ENCODE assay signal across 11 cellular contexts in the genomic region with DNA sequence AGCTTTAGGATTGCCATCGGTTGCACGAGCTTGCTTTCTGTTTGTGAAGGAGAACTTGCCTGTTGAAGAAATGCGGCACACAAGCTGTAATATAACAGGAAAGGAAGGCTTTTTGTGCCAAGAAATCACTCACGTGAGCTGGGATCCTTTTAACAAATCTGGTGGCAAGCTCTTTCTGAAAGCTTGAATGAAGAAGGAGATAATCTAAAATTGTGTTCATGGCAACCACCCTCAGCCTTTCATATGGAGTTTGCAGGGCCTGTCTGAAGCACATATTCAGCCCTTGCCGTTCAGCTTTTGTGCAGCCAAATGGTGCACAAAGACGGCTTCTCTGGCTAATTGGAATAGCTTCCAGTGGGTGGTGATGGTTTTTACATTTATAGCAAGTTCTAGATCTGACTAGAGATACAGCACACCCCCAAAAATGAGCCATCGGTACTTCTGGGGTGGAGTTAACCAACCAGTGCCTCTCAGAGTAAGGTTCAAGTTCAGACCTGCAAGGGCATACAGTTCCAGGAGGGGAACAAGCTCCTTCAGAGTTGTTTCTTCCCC.
A peak's percentile ranks its signal among the peaks of the same experiment; 100 is the strongest.
DNase-seq lines count a peak whose midpoint lies in the region; ATAC-seq, FAIRE-seq and TF ChIP-seq lines count a peak whose summit lies in the region.
"Had no signal": no experiment of that assay in that cellular context is flagged by ENCODE, and none has a peak within 500 bp of the region (broad histone marks: within the 10 kb centered on the region; RNA-seq: fewer than 3 reads in every experiment).

No MANE protein-coding gene starts in this region.

- H3K4me1 Mint-ChIP-seq in endodermal cell = peaks cover 4% of the 10 kb centered on the region

- no peaks in the 10 kb centered on the region for H3K27me3 Mint-ChIP-seq in endodermal cell (ENCODE audit: insufficient read depth)
- H3K27me3 Mint-ChIP-seq: B cell had no signal

- no peaks in the 10 kb centered on the region for H3K36me3 Mint-ChIP-seq in endodermal cell (ENCODE audit: low read depth)

- H3K4me3 ChIP-seq in AG10803 (ENCODE audit: low read length) (peak overlapping the region; percentile 45), astrocyte of the spinal cord (ENCODE audit: low read depth, low read length) (no peak overlapping the region), cardiac muscle cell (no peak overlapping the region), kidney (ENCODE audit: low read length in 2 of 2) (peak overlapping the region in 1 of 2 donors; percentile 10), BE2C (ENCODE audit: low read depth, low read length) (no peak overlapping the region), endodermal cell (ENCODE audit: low read length) (no peak overlapping the region)
- H3K4me3 ChIP-seq: SJCRH30 had no signal

- 95% methylated on average over 4 to 7 of the region's 7 CpGs for WGBS in endodermal cell (ENCODE audit: insufficient coverage in 1 of 2, insufficient read length in 1 of 2), 2 experiments

- H3K27me3 ChIP-seq in cardiac muscle cell (no peaks in the 10 kb centered on the region), BE2C (no peaks in the 10 kb centered on the region), endodermal cell (ENCODE audit: control insufficient read depth, insufficient read depth, low read length, poor library complexity, severe bottlenecking) (no peaks in the 10 kb centered on the region)
- H3K27me3 ChIP-seq: SJCRH30 had no signal

- H3K27ac Mint-ChIP-seq in endodermal cell = no peak overlapping the region
- H3K27ac Mint-ChIP-seq: B cell had no signal

- no peak for ATAC-seq in GM18502 (IDR thresholded peaks at IDR 0.05; ENCODE audit: poor library complexity, unreplicated experiment)

- no peaks in the 10 kb centered on the region for H3K36me3 ChIP-seq in cardiac muscle cell
- H3K36me3 ChIP-seq in kidney (ENCODE audit: control insufficient read depth in 1 of 2, insufficient read depth in 2 of 2, low read length in 2 of 2) = no peaks in the 10 kb centered on the region
- no peaks in the 10 kb centered on the region for H3K36me3 ChIP-seq in BE2C
- H3K36me3 ChIP-seq in endodermal cell (ENCODE audit: control insufficient read depth, insufficient read depth, low read length) = no peaks in the 10 kb centered on the region
- H3K36me3 ChIP-seq: SJCRH30 had no signal

- FAIRE-seq in kidney (lab: Jason Lieb, UNC) = no peak

- peak; percentile 72 for DNase-seq in AG10803 (ENCODE audit: low read depth)
- DNase-seq in astrocyte of the spinal cord (ENCODE audit: low read depth, low spot score) = peak; percentile 42
- peak in 1 of 2 donors; percentile 88 for DNase-seq in cardiac muscle cell (ENCODE audit: low read depth in 1 of 2, low spot score in 1 of 2)
- DNase-seq in pons (ENCODE audit: low spot score) = peak; percentile 46
- DNase-seq in kidney = no peak
- no peak for DNase-seq in BE2C
- no peak for DNase-seq in endodermal cell
- DNase-seq: activated CD4-positive, alpha-beta T cell treated with anti-CD3 and anti-CD28 coated beads, Interleukin-2, amount 50 U/mL, for 1 hour; SJCRH30 had no signal

- in situ Hi-C loops in astrocyte of the spinal cord (cut with HindIII; ENCODE audit: low sequenced_read_pairs) = no loop called here

- TF ChIP-seq CTCF in AG10803 (conservative IDR thresholded peaks at IDR 0.05; ENCODE audit: low read length) (no peak), astrocyte of the spinal cord (IDR thresholded peaks at IDR 0.05; ENCODE audit: low read depth, low read length) (no peak), cardiac muscle cell (IDR thresholded peaks at IDR 0.05; ENCODE audit: low read depth, low read length) (no peak), kidney (IDR thresholded peaks at IDR 0.05; ENCODE audit: borderline replicate concordance, extremely low read depth, insufficient read depth) (no peak), BE2C (IDR thresholded peaks at IDR 0.05; ENCODE audit: low read depth, low read length) (no peak), endodermal cell (conservative IDR thresholded peaks at IDR 0.05) (no peak)

- H3K4me1 ChIP-seq in cardiac muscle cell (ENCODE audit: low read depth) (peaks cover 20% of the 10 kb centered on the region), kidney (ENCODE audit: control insufficient read depth in 1 of 2, insufficient read depth in 1 of 2, low read depth in 1 of 2, low read length in 2 of 2) (peaks cover 2 to 6% of the 10 kb centered on the region in 2 donors), BE2C (no peaks in the 10 kb centered on the region), endodermal cell (ENCODE audit: control insufficient read depth, insufficient read depth, low read length) (no peaks in the 10 kb centered on the region)
- H3K4me1 ChIP-seq: SJCRH30 had no signal

- H3K9me3 ChIP-seq in cardiac muscle cell (ENCODE audit: low read depth) = no peaks in the 10 kb centered on the region
- no peaks in the 10 kb centered on the region for H3K9me3 ChIP-seq in kidney (ENCODE audit: control insufficient read depth in 1 of 2, low read length in 2 of 2)
- H3K9me3 ChIP-seq in BE2C = no peaks in the 10 kb centered on the region
- H3K9me3 ChIP-seq in endodermal cell (ENCODE audit: control insufficient read depth, low read length) = no peaks in the 10 kb centered on the region
- H3K9me3 ChIP-seq: SJCRH30 had no signal

- H3K4me3 Mint-ChIP-seq in endodermal cell = no peak overlapping the region
- H3K4me3 Mint-ChIP-seq: B cell had no signal

- no peak overlapping the region for H3K9ac ChIP-seq in kidney (ENCODE audit: low read length in 2 of 2)
- H3K9ac ChIP-seq in endodermal cell (ENCODE audit: extremely low read depth, low read length, poor library complexity, severe bottlenecking) = no peak overlapping the region

- H3K27ac ChIP-seq in cardiac muscle cell (peak overlapping the region; percentile 31), kidney (ENCODE audit: low read depth in 2 of 2, low read length in 2 of 2) (no peak overlapping the region), endodermal cell (ENCODE audit: low read depth, low read length) (no peak overlapping the region)
- H3K27ac ChIP-seq: SJCRH30 had no signal

- intact Hi-C loops in kidney (cut with DNase I) = no loop called here

- no peaks in the 10 kb centered on the region for H3K9me3 Mint-ChIP-seq in endodermal cell

Comparison
In these comparisons a context has a peak if more than half of its experiments do, and no peak if none do; other contexts are left out.
1. DNase-seq: peak in AG10803 (single experiment), astrocyte of the spinal cord (single experiment) and pons (single experiment); none in kidney (single experiment), BE2C (single experiment) and endodermal cell (single experiment).